In genomic region chr2:75709297-75709696, GRCh38 we compare ENCODE assay signal across 11 cellular contexts. TPM values are rescaled to one million over a fixed set of nuclear protein-coding genes. Genes with fewer than 3 reads are reported as not detected.
DNase-seq lines count a peak whose midpoint lies in the region; ATAC-seq and TF ChIP-seq lines count a peak whose summit lies in the region.
"Had no signal": no experiment of that assay in that cellular context is flagged by ENCODE, and none has a peak within 500 bp of the region (broad histone marks: within the 10 kb centered on the region; RNA-seq: fewer than 3 reads in every experiment).

No MANE protein-coding gene starts in this region.

- TF ChIP-seq RAD21 in SK-N-SH (IDR thresholded peaks at IDR 0.05; ENCODE audit: low read length): no peak

- no peak for TF ChIP-seq CTCF in SK-N-SH (IDR thresholded peaks at IDR 0.05)

- H3K9me2 ChIP-seq in SK-N-SH: no peaks in the 10 kb centered on the region

- ATAC-seq in SK-N-SH treated with all-trans-retinoic acid at 6 μM for 48 hours: no peak
- no peak for ATAC-seq in HG03439 (IDR thresholded peaks at IDR 0.05; ENCODE audit: unreplicated experiment)
- no peak for ATAC-seq in GM18511 (IDR thresholded peaks at IDR 0.05; ENCODE audit: unreplicated experiment)

- CTCF ChIA-PET in SK-N-SH (lab: Yijun Ruan, JAX): no interaction called here

- H2AFZ ChIP-seq in SK-N-SH (ENCODE audit: low read depth): 0 out of 2 replicates have a peak overlapping the region, but pooled peaks have one; percentile 32

- no peaks in the 10 kb centered on the region for H3K27me3 ChIP-seq in SK-N-SH (ENCODE audit: insufficient read depth)
- H3K27me3 ChIP-seq in NT2/D1 (ENCODE audit: insufficient read depth, insufficient read length): no peaks in the 10 kb centered on the region
- no peaks in the 10 kb centered on the region for H3K27me3 ChIP-seq in endocrine pancreas (ENCODE audit: control insufficient read depth, insufficient read depth, low read length)
- no peaks in the 10 kb centered on the region for H3K27me3 ChIP-seq in rectal smooth muscle tissue (ENCODE audit: control insufficient read depth, insufficient read depth, low read length)
- H3K27me3 ChIP-seq: SJSA1 had no signal

- peak overlapping the region in 1 of 2 experiments; percentile 66; a peak in 3 of 4 replicates for H3K4me3 ChIP-seq in SK-N-SH (ENCODE audit: low read depth in 2 of 2, low read length in 1 of 2)
- H3K4me3 ChIP-seq in NT2/D1 (ENCODE audit: insufficient read length, low read depth): no peak overlapping the region
- peak overlapping the region; percentile 96 for H3K4me3 ChIP-seq in endocrine pancreas (ENCODE audit: control insufficient read depth, insufficient read depth, low read length)
- H3K4me3 ChIP-seq in rectal smooth muscle tissue (ENCODE audit: low read length): peak overlapping the region; percentile 36

- H3K36me3 ChIP-seq in SK-N-SH (replicated peaks in 1 of 2; ENCODE audit: control insufficient read depth in 1 of 2, insufficient read depth in 2 of 2, low read length in 1 of 2): peaks cover 5 to 7% of the 10 kb centered on the region in 2 experiments
- peaks cover 18% of the 10 kb centered on the region for H3K36me3 ChIP-seq in NT2/D1 (ENCODE audit: insufficient read depth, insufficient read length, low read length)
- H3K36me3 ChIP-seq in endocrine pancreas (ENCODE audit: control insufficient read depth, insufficient read depth, low read length): peaks cover 6% of the 10 kb centered on the region
- H3K36me3 ChIP-seq in rectal smooth muscle tissue (ENCODE audit: control insufficient read depth, insufficient read depth, low read length): peaks cover 3% of the 10 kb centered on the region

- H3K9me3 ChIP-seq in SK-N-SH (no peaks in the 10 kb centered on the region), NT2/D1 (ENCODE audit: insufficient read depth, low read length) (no peaks in the 10 kb centered on the region), endocrine pancreas (ENCODE audit: control insufficient read depth, low read length) (no peaks in the 10 kb centered on the region)
- H3K9me3 ChIP-seq: SJSA1 had no signal

- POLR2A ChIA-PET in SK-N-SH (lab: Yijun Ruan, JAX): no interaction called here

- no peak for TF ChIP-seq EP300 in SK-N-SH (IDR thresholded peaks at IDR 0.05; ENCODE audit: borderline replicate concordance in 1 of 2, low read depth in 1 of 2, low read length in 1 of 2)

- 38% methylated on average over 3 of the region's 3 CpGs for WGBS in SK-N-SH (ENCODE audit: low lambda C conversion rate)

- peaks cover 17% of the 10 kb centered on the region for H3K79me2 ChIP-seq in SK-N-SH (ENCODE audit: insufficient read depth)

- no peaks in the 10 kb centered on the region for H4K20me1 ChIP-seq in SK-N-SH (ENCODE audit: insufficient read depth)

- H3K27ac ChIP-seq in SK-N-SH (ENCODE audit: low read depth in 2 of 2, low read length in 1 of 2) (no peak overlapping the region), rectal smooth muscle tissue (ENCODE audit: low read depth, low read length) (no peak overlapping the region)

- H3K4me2 ChIP-seq in SK-N-SH: peak overlapping the region; percentile 88

- peaks cover 13% of the 10 kb centered on the region for H3F3A ChIP-seq in SK-N-SH (replicated peaks; ENCODE audit: insufficient read depth)

- H3K9ac ChIP-seq in SK-N-SH (no peak overlapping the region), NT2/D1 (ENCODE audit: insufficient read length, low read depth) (peak overlapping the region; percentile 13), endocrine pancreas (ENCODE audit: control insufficient read depth, insufficient read depth, low read length) (no peak overlapping the region), rectal smooth muscle tissue (ENCODE audit: low read length) (no peak overlapping the region)

- DNase-seq in SK-N-SH: no peak
- no peak for DNase-seq in NT2/D1 (ENCODE audit: low read depth, low spot score)
- DNase-seq in superior temporal gyrus (ENCODE audit: extremely low spot score): no peak
- DNase-seq: C1 segment of cervical spinal cord; stimulated activated CD4-positive, alpha-beta T cell treated with anti-CD3 and anti-CD28 coated beads, Interleukin-4, amount 100 ng/mL, for 1 hour had no signal

- H3K4me1 ChIP-seq in SK-N-SH (ENCODE audit: control insufficient read depth in 1 of 2, insufficient read depth in 2 of 2, low read depth in 1 of 2, low read length in 1 of 2) (peaks cover 3 to 11% of the 10 kb centered on the region in 2 experiments; a peak in 3 of 4 replicates), NT2/D1 (ENCODE audit: insufficient read depth, insufficient read length) (no peaks in the 10 kb centered on the region), endocrine pancreas (ENCODE audit: control insufficient read depth, insufficient read depth, low read length) (peaks cover 31% of the 10 kb centered on the region), rectal smooth muscle tissue (ENCODE audit: control insufficient read depth, insufficient read depth, low read length) (peaks cover 8% of the 10 kb centered on the region)

TF ChIP-seq in SK-N-SH, 30 proteins besides CTCF, POLR2A, EP300 and RAD21 (continues in another document):
- TF ChIP-seq EZH2phosphoT487 (IDR thresholded peaks at IDR 0.05; ENCODE audit: borderline replicate concordance, low read depth): no peak
- TF ChIP-seq FOXM1 (IDR thresholded peaks at IDR 0.05; ENCODE audit: low read depth): no peak
- TF ChIP-seq RCOR1 (IDR thresholded peaks at IDR 0.05; ENCODE audit: low read length): no peak
- TF ChIP-seq CHD2 (IDR thresholded peaks at IDR 0.05; ENCODE audit: low read length, partially characterized antibody): no peak
- TF ChIP-seq, protein P1, sequence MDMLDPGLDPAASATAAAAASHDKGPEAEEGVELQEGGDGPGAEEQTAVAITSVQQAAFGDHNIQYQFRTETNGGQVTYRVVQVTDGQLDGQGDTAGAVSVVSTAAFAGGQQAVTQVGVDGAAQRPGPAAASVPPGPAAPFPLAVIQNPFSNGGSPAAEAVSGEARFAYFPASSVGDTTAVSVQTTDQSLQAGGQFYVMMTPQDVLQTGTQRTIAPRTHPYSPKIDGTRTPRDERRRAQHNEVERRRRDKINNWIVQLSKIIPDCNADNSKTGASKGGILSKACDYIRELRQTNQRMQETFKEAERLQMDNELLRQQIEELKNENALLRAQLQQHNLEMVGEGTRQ (IDR thresholded peaks at IDR 0.05; ENCODE audit: borderline replicate concordance, low read depth, low read length): no peak

TF ChIP-seq in SK-N-SH treated with all-trans-retinoic acid at 6 μM for 48 hours, 23 proteins besides CTCF, POLR2A, EP300 and RAD21:
- TF ChIP-seq, protein P2, sequence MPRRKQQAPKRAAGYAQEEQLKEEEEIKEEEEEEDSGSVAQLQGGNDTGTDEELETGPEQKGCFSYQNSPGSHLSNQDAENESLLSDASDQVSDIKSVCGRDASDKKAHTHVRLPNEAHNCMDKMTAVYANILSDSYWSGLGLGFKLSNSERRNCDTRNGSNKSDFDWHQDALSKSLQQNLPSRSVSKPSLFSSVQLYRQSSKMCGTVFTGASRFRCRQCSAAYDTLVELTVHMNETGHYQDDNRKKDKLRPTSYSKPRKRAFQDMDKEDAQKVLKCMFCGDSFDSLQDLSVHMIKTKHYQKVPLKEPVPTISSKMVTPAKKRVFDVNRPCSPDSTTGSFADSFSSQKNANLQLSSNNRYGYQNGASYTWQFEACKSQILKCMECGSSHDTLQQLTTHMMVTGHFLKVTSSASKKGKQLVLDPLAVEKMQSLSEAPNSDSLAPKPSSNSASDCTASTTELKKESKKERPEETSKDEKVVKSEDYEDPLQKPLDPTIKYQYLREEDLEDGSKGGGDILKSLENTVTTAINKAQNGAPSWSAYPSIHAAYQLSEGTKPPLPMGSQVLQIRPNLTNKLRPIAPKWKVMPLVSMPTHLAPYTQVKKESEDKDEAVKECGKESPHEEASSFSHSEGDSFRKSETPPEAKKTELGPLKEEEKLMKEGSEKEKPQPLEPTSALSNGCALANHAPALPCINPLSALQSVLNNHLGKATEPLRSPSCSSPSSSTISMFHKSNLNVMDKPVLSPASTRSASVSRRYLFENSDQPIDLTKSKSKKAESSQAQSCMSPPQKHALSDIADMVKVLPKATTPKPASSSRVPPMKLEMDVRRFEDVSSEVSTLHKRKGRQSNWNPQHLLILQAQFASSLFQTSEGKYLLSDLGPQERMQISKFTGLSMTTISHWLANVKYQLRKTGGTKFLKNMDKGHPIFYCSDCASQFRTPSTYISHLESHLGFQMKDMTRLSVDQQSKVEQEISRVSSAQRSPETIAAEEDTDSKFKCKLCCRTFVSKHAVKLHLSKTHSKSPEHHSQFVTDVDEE (CRISPR knock-in tag; IDR thresholded peaks at IDR 0.05): no peak
- no peak for TF ChIP-seq ZFP3 (CRISPR knock-in tag; IDR thresholded peaks at IDR 0.05)

RNA-seq across cellular contexts. Expression of gene GCFC2, which starts 1.4 kb away (rescaled TPM):
- polyA plus RNA-seq in SK-N-SH (2012; rRNA removed): 7.7 and 8.9 TPM in 2 replicates
- 8.0 and 11.2 TPM in 2 replicates for polyA plus RNA-seq in SK-N-SH (2012; cell fraction: cytosol; rRNA removed)
- 15.1 and 16.8 TPM in 2 replicates for polyA plus RNA-seq in SK-N-SH (2012; cell fraction: nucleus; rRNA removed)
